In the genomic region with DNA sequence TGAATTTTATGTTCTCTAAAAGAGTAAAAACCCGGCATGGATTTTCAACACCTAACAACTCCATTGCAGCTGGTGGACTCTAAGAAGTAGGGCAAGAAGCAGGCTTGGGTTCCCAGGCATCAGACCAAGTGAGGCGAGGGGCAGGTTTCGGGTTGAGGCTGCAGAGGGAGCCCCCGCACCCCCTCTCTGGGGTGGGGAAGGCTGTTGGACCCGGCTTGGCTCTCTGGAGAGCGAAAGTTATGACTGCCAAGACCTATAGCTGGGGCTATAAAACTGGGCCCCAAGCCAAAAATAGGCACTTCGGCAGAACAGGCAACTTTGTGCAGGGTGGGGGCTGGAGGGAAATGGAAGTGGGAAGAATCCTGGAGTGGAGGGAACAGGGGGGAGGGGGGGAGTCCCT, we compare ENCODE assay signal across 8 cellular contexts. TPM values are rescaled to one million over a fixed set of nuclear protein-coding genes. Genes with fewer than 3 reads are reported as not detected.
DNase-seq lines count a peak whose midpoint lies in the region; ATAC-seq, FAIRE-seq and TF ChIP-seq lines count a peak whose summit lies in the region.
"Not testable (repeated sequence)": the region's sequence is repeated elsewhere in the genome, so short reads cannot be mapped to it uniquely, and the experiment has no call there.

No MANE protein-coding gene starts in this region.

- H3K4me1 Mint-ChIP-seq in CD4-positive, CD25-positive, alpha-beta regulatory T cell = peaks cover 0 to 45% (median 15%) of the 10 kb centered on the region in 4 donors
- H3K4me1 Mint-ChIP-seq in T-cell = peaks cover 34 to 44% (median 39%) of the 10 kb centered on the region in 3 donors
- peaks cover 34% of the 10 kb centered on the region for H3K4me1 Mint-ChIP-seq in activated naive CD8-positive, alpha-beta T cell (ENCODE audit: low read depth)
- H3K4me1 Mint-ChIP-seq in osteocyte (ENCODE audit: unreplicated experiment) = peaks cover 19% of the 10 kb centered on the region

- peaks cover 20% of the 10 kb centered on the region for H3K4me1 ChIP-seq in CD4-positive, CD25-positive, alpha-beta regulatory T cell (ENCODE audit: control insufficient read depth, insufficient read depth, low read length, poor library complexity, severe bottlenecking)
- H3K4me1 ChIP-seq in effector memory CD4-positive, alpha-beta T cell (ENCODE audit: control insufficient read depth, insufficient read depth, low read length, poor library complexity, severe bottlenecking) = peaks cover 19% of the 10 kb centered on the region
- not testable (repeated sequence) for H3K4me1 ChIP-seq in keratinocyte (ENCODE audit: control insufficient read depth, extremely low read depth, insufficient read depth, low read length)
- H3K4me1 ChIP-seq in subcutaneous abdominal adipose tissue (ENCODE audit: control insufficient read depth in 5 of 5, insufficient read depth in 5 of 5, low read length in 5 of 5) = peaks cover 0 to 36% (median 28%) of the 10 kb centered on the region in 5 donors

- peak overlapping the region; percentile 62 for H2AFZ ChIP-seq in keratinocyte (ENCODE audit: control insufficient read depth, low read length)

- not testable (repeated sequence) for H3K9me3 Mint-ChIP-seq in CD4-positive, CD25-positive, alpha-beta regulatory T cell; T-cell; activated naive CD8-positive, alpha-beta T cell (ENCODE audit: low read depth); osteocyte (ENCODE audit: unreplicated experiment)

- H3K36me3 ChIP-seq in CD4-positive, CD25-positive, alpha-beta regulatory T cell (ENCODE audit: control insufficient read depth, insufficient read depth, low read length); effector memory CD4-positive, alpha-beta T cell (ENCODE audit: control insufficient read depth, insufficient read depth, low read length); keratinocyte (ENCODE audit: control insufficient read depth in 2 of 2, extremely low read depth in 1 of 2, insufficient read depth in 2 of 2, low read length in 2 of 2); subcutaneous abdominal adipose tissue (ENCODE audit: control insufficient read depth in 5 of 5, insufficient read depth in 5 of 5, low read length in 5 of 5): not testable (repeated sequence)

- peak overlapping the region; percentile 83 to 97 (median 95) for H3K4me3 Mint-ChIP-seq in CD4-positive, CD25-positive, alpha-beta regulatory T cell
- H3K4me3 Mint-ChIP-seq in T-cell = peak overlapping the region; percentile 90 to 97 (median 90)
- H3K4me3 Mint-ChIP-seq in activated naive CD8-positive, alpha-beta T cell = peak overlapping the region; percentile 91
- peak overlapping the region; percentile 86 for H3K4me3 Mint-ChIP-seq in osteocyte (ENCODE audit: unreplicated experiment)

- not testable (repeated sequence) for H3K27ac ChIP-seq in CD4-positive, CD25-positive, alpha-beta regulatory T cell (ENCODE audit: insufficient read depth, low read length, poor library complexity, severe bottlenecking); effector memory CD4-positive, alpha-beta T cell (ENCODE audit: insufficient read depth, low read length, poor library complexity, severe bottlenecking); keratinocyte (ENCODE audit: control insufficient read depth, insufficient read depth, low read length); subcutaneous abdominal adipose tissue (ENCODE audit: low read depth, low read length)

- POLR2A ChIA-PET in T-cell (lab: Charles Lee) = not testable (repeated sequence)

- not testable (repeated sequence) for H3K9ac ChIP-seq in keratinocyte (ENCODE audit: control insufficient read depth, extremely low read depth, insufficient read depth, low read length); subcutaneous abdominal adipose tissue (ENCODE audit: low read length in 5 of 5)

- not testable (repeated sequence) for H3K79me2 ChIP-seq in keratinocyte (ENCODE audit: control insufficient read depth, insufficient read depth, low read length)

- TF ChIP-seq CTCF in keratinocyte (optimal IDR thresholded peaks at IDR 0.05 in 1 of 3, IDR thresholded peaks at IDR 0.05 in 1 of 3, conservative IDR thresholded peaks at IDR 0.05 in 1 of 3; ENCODE audit: extremely low read depth in 1 of 3, insufficient read depth in 2 of 3, low read length in 3 of 3); osteocyte (IDR thresholded peaks at IDR 0.05): not testable (repeated sequence)

- DNase-seq in CD4-positive, CD25-positive, alpha-beta regulatory T cell; HTR-8/SVneo (ENCODE audit: insufficient read length, low spot score); T-cell; effector memory CD4-positive, alpha-beta T cell; keratinocyte (ENCODE audit: low read depth, low spot score); osteocyte (ENCODE audit: extremely low spot score, unreplicated experiment): not testable (repeated sequence)

- H3K9me3 ChIP-seq in CD4-positive, CD25-positive, alpha-beta regulatory T cell (ENCODE audit: control insufficient read depth in 2 of 2, low read length in 2 of 2); effector memory CD4-positive, alpha-beta T cell (ENCODE audit: control insufficient read depth, low read length); keratinocyte (ENCODE audit: control insufficient read depth, low read depth, low read length); subcutaneous abdominal adipose tissue (ENCODE audit: control insufficient read depth in 5 of 5, low read length in 5 of 5): not testable (repeated sequence)

- dilution Hi-C loops in keratinocyte (cut with MboI; ENCODE audit: extremely low pct_ligation_motif_present, low sequenced_read_pairs) = not testable (repeated sequence)

- peak overlapping the region; percentile 59 for H3K4me3 ChIP-seq in CD4-positive, CD25-positive, alpha-beta regulatory T cell (ENCODE audit: low read depth, low read length)
- H3K4me3 ChIP-seq in effector memory CD4-positive, alpha-beta T cell (ENCODE audit: insufficient read depth, low read depth, low read length, poor library complexity, severe bottlenecking) = peak overlapping the region; percentile 88
- H3K4me3 ChIP-seq in keratinocyte (ENCODE audit: control insufficient read depth in 2 of 3, extremely low read depth in 1 of 3, insufficient read depth in 2 of 3, low read depth in 1 of 3, low read length in 3 of 3) = not testable (repeated sequence)
- peak overlapping the region in 3 of 5 donors; percentile 63 to 71 (median 70) for H3K4me3 ChIP-seq in subcutaneous abdominal adipose tissue (ENCODE audit: low read depth in 1 of 5, low read length in 5 of 5)

- H3K27me3 Mint-ChIP-seq in CD4-positive, CD25-positive, alpha-beta regulatory T cell = peaks cover 46% of the 10 kb centered on the region
- H3K27me3 Mint-ChIP-seq in T-cell = peaks cover 0 to 21% of the 10 kb centered on the region in 2 donors
- not testable (repeated sequence) for H3K27me3 Mint-ChIP-seq in activated naive CD8-positive, alpha-beta T cell; osteocyte (ENCODE audit: unreplicated experiment)

- not testable (repeated sequence) for ATAC-seq in CD4-positive, CD25-positive, alpha-beta regulatory T cell (ENCODE audit: low read depth in 2 of 2)
- peak in 2 of 4 experiments; percentile 3 to 4 for ATAC-seq in T-cell (replicated peaks in 1 of 4)

- H3K27ac Mint-ChIP-seq in CD4-positive, CD25-positive, alpha-beta regulatory T cell = peak overlapping the region in 1 of 3 donors; percentile 93
- H3K27ac Mint-ChIP-seq in T-cell = peak overlapping the region in 1 of 2 donors; percentile 93
- H3K27ac Mint-ChIP-seq in activated naive CD8-positive, alpha-beta T cell = not testable (repeated sequence)
- H3K27ac Mint-ChIP-seq in osteocyte (ENCODE audit: unreplicated experiment) = peak overlapping the region; percentile 92

- not testable (repeated sequence) for H3K9me1 ChIP-seq in keratinocyte (ENCODE audit: control insufficient read depth, extremely low read depth, insufficient read depth, low read length)

- H4K20me1 ChIP-seq in keratinocyte (ENCODE audit: control insufficient read depth, extremely low read depth, insufficient read depth, low read length) = not testable (repeated sequence)

- H3K27me3 ChIP-seq in CD4-positive, CD25-positive, alpha-beta regulatory T cell (ENCODE audit: control insufficient read depth, insufficient read depth, low read length); effector memory CD4-positive, alpha-beta T cell (replicated peaks; ENCODE audit: control insufficient read depth, insufficient read depth, low read length, poor library complexity, severe bottlenecking); subcutaneous abdominal adipose tissue (ENCODE audit: control insufficient read depth in 5 of 5, insufficient read depth in 4 of 5, low read length in 5 of 5): not testable (repeated sequence)
- peaks cover 25% of the 10 kb centered on the region for H3K27me3 ChIP-seq in keratinocyte (ENCODE audit: control insufficient read depth, extremely low read depth, insufficient read depth, low read length)

- FAIRE-seq in HTR-8/SVneo (lab: Jason Lieb, UNC) (peak; percentile 49), keratinocyte (lab: Jason Lieb, UNC) (peak; percentile 46)

- H3K36me3 Mint-ChIP-seq in CD4-positive, CD25-positive, alpha-beta regulatory T cell; T-cell; activated naive CD8-positive, alpha-beta T cell; osteocyte (ENCODE audit: unreplicated experiment): not testable (repeated sequence)

- H3K4me2 ChIP-seq in keratinocyte (ENCODE audit: control insufficient read depth, extremely low read depth, insufficient read depth, low read depth, low read length) = not testable (repeated sequence)

- CTCF ChIA-PET in T-cell (lab: Charles Lee) = not testable (repeated sequence)

RNA-seq across cellular contexts. Expression of a gene that starts 1.8 kb away (rescaled TPM):
- 8.2 TPM for total RNA-seq in CD4-positive, CD25-positive, alpha-beta regulatory T cell
- under 1 TPM in 3 of 4 donors, not detected in 1; 0.21 to 0.40 (median 0.29) TPM for polyA plus RNA-seq in CD4-positive, CD25-positive, alpha-beta regulatory T cell
- total RNA-seq in T-cell (10 to 100 TPM; 19.9 to 31.2 (median 28.0) TPM), osteocyte (43.5 and 48.6 TPM in 2 replicates)
- 3.2 to 6.8 TPM (median 4.6 TPM) in 3 replicates for polyA plus RNA-seq in keratinocyte
- 12.7 TPM for polyA plus RNA-seq in keratinocyte (2011; ENCODE audit: low read depth)
- polyA plus RNA-seq in keratinocyte (2011; cell fraction: cytosol; rRNA removed) = 2.7 and 5.9 TPM in 2 replicates
- polyA plus RNA-seq in keratinocyte (2011; cell fraction: nucleus; rRNA removed) = 15.4 and 24.4 TPM in 2 replicates
- polyA plus RNA-seq in keratinocyte (2012; ENCODE audit: low replicate concordance) = 6.8 and 14.0 TPM in 2 replicates
- 11.9 to 24.3 TPM (median 15.4 TPM) in 3 replicates for polyA minus RNA-seq in keratinocyte
- 20.5 TPM for polyA minus RNA-seq in keratinocyte (2011; cell fraction: cytosol; rRNA and poly(A)+ RNA removed)
- 16.5 and 29.4 TPM in 2 replicates for polyA minus RNA-seq in keratinocyte (2011; cell fraction: nucleus; rRNA and poly(A)+ RNA removed)
